1 cellular context compared by ENCODE assay signal in the genomic region with DNA sequence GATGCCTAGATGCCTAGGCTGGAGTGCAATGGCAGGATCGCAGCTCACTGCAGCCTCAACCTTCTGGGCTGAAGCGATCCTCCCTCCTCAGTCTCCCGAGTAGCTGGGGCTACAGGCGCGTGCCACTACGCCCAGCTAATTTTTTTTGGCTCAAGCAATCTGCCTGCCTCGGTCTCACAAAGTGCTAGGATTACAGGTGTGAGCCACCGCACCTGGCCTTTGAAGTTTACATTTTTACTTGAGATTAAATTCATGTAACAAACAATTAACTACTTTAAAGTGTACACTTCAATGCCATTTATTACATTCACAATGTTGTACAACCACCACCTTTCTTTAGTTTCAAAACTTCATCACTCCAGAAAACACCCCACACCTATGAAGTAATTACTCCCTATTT.
TF ChIP-seq lines count a peak whose summit lies in the region.

No MANE protein-coding gene starts in this region.

TF ChIP-seq in K562, 482 proteins besides CTCF, POLR2A, EP300 and RAD21:
- no peak for TF ChIP-seq HMG20B (CRISPR knock-in tag; IDR thresholded peaks at IDR 0.05)
- no peak for TF ChIP-seq ZNF668 (CRISPR knock-in tag; IDR thresholded peaks at IDR 0.05)
- TF ChIP-seq CREM (IDR thresholded peaks at IDR 0.05; ENCODE audit: low read depth) = no peak
- TF ChIP-seq PCBP1 (IDR thresholded peaks at IDR 0.05; ENCODE audit: low read depth, low read length, poor library complexity, severe bottlenecking) = no peak
- TF ChIP-seq HDAC2 (IDR thresholded peaks at IDR 0.05) = no peak
- TF ChIP-seq, protein P1, sequence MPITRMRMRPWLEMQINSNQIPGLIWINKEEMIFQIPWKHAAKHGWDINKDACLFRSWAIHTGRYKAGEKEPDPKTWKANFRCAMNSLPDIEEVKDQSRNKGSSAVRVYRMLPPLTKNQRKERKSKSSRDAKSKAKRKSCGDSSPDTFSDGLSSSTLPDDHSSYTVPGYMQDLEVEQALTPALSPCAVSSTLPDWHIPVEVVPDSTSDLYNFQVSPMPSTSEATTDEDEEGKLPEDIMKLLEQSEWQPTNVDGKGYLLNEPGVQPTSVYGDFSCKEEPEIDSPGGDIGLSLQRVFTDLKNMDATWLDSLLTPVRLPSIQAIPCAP (CRISPR knock-in tag; IDR thresholded peaks at IDR 0.05; ENCODE audit: borderline replicate concordance) = no peak
- TF ChIP-seq NFE2L1 (tag; IDR thresholded peaks at IDR 0.05; ENCODE audit: borderline replicate concordance, low read depth) = no peak
- no peak for TF ChIP-seq POLR2H (tag; IDR thresholded peaks at IDR 0.05; ENCODE audit: low read depth)
- TF ChIP-seq ZNF830 (CRISPR knock-in tag; IDR thresholded peaks at IDR 0.05) = no peak
- TF ChIP-seq CBX5 (IDR thresholded peaks at IDR 0.05; ENCODE audit: borderline replicate concordance, low read depth) = no peak
- TF ChIP-seq PHF21A (IDR thresholded peaks at IDR 0.05; ENCODE audit: borderline replicate concordance, low read depth) = no peak
- no peak for TF ChIP-seq ZNF778 (CRISPR knock-in tag; IDR thresholded peaks at IDR 0.05)
- no peak for TF ChIP-seq NKRF (IDR thresholded peaks at IDR 0.05; ENCODE audit: borderline replicate concordance)
- no peak for TF ChIP-seq BACH1 (tag; IDR thresholded peaks at IDR 0.05)
- TF ChIP-seq SRSF9 (IDR thresholded peaks at IDR 0.05; ENCODE audit: borderline replicate concordance, low read depth, low read length) = no peak
